Comparison of ENCODE assay signal across 1 cellular context in the genomic region with DNA sequence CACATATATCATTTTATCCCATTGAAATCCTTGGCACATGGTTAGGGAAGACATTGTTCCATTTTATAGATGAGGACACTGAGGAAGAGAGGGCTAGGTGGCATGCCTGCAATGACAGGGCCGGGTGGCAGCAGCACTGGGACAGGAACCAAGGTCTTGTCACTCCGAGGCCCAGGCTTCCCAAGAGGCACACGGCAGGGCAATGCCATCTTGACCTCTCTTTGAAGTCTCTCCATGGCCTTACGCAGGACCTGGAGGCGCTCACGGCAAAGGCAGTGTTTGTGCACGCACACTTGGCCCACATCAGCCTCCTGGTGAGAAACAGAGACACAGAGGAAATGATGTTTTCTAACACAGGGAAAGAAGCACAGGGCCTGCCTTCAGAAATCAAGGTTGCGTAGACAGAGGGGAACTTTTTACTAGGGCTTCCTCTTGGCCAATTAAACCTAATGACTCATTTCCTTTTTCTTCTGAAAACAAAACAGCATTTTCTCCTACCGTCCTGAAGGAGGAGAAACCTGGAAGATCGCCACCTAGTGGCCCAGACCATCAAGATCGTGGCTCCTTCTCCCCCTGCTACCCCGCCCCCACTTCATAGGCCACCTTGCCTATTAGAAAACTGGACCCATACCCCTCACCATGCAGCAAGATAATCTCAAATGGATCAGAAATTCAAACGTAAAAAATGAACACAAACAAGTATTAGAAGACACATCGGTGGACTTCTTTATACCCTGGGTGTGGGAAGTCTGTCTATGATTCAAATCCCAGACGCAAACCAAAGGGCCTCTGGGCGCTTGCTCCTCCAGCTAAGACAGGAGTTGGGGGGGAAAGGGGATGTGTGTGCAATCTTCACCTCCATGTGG.
TF ChIP-seq lines count a peak whose summit lies in the region.

No MANE protein-coding gene starts in this region.

TF ChIP-seq in HEK293, 187 proteins besides CTCF, POLR2A, EP300 and RAD21 (continued from another document and continues in another):
- TF ChIP-seq ZNF16 (tag by site-specific recombination; IDR thresholded peaks at IDR 0.05; ENCODE audit: low read depth): no peak
- TF ChIP-seq ZFP37 (tag by site-specific recombination; IDR thresholded peaks at IDR 0.05): peak; percentile 50; the same call in 1 of the 2 replicates
- 0 out of 2 replicates have a peak, but pooled peaks have one; percentile 48 for TF ChIP-seq ZEB2 (tag by site-specific recombination; IDR thresholded peaks at IDR 0.05)
- TF ChIP-seq ZNF785 (tag by site-specific recombination; IDR thresholded peaks at IDR 0.05): no peak
- no peak for TF ChIP-seq ZNF266 (tag by site-specific recombination; IDR thresholded peaks at IDR 0.05; ENCODE audit: low read depth)
- TF ChIP-seq HOXD13 (CRISPR knock-in tag; IDR thresholded peaks at IDR 0.05; ENCODE audit: borderline replicate concordance): no peak
- TF ChIP-seq ZNF548 (tag by site-specific recombination; IDR thresholded peaks at IDR 0.05): no peak
- TF ChIP-seq ZBTB17 (tag by site-specific recombination; IDR thresholded peaks at IDR 0.05): 0 out of 2 replicates have a peak, but pooled peaks have one; percentile 34
- TF ChIP-seq RBAK (tag by site-specific recombination; IDR thresholded peaks at IDR 0.05): no peak
- TF ChIP-seq ZNF174 (tag by site-specific recombination; IDR thresholded peaks at IDR 0.05): no peak
- TF ChIP-seq, protein P1, sequence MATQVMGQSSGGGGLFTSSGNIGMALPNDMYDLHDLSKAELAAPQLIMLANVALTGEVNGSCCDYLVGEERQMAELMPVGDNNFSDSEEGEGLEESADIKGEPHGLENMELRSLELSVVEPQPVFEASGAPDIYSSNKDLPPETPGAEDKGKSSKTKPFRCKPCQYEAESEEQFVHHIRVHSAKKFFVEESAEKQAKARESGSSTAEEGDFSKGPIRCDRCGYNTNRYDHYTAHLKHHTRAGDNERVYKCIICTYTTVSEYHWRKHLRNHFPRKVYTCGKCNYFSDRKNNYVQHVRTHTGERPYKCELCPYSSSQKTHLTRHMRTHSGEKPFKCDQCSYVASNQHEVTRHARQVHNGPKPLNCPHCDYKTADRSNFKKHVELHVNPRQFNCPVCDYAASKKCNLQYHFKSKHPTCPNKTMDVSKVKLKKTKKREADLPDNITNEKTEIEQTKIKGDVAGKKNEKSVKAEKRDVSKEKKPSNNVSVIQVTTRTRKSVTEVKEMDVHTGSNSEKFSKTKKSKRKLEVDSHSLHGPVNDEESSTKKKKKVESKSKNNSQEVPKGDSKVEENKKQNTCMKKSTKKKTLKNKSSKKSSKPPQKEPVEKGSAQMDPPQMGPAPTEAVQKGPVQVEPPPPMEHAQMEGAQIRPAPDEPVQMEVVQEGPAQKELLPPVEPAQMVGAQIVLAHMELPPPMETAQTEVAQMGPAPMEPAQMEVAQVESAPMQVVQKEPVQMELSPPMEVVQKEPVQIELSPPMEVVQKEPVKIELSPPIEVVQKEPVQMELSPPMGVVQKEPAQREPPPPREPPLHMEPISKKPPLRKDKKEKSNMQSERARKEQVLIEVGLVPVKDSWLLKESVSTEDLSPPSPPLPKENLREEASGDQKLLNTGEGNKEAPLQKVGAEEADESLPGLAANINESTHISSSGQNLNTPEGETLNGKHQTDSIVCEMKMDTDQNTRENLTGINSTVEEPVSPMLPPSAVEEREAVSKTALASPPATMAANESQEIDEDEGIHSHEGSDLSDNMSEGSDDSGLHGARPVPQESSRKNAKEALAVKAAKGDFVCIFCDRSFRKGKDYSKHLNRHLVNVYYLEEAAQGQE (tag by site-specific recombination; IDR thresholded peaks at IDR 0.05): no peak
- TF ChIP-seq, protein P2, sequence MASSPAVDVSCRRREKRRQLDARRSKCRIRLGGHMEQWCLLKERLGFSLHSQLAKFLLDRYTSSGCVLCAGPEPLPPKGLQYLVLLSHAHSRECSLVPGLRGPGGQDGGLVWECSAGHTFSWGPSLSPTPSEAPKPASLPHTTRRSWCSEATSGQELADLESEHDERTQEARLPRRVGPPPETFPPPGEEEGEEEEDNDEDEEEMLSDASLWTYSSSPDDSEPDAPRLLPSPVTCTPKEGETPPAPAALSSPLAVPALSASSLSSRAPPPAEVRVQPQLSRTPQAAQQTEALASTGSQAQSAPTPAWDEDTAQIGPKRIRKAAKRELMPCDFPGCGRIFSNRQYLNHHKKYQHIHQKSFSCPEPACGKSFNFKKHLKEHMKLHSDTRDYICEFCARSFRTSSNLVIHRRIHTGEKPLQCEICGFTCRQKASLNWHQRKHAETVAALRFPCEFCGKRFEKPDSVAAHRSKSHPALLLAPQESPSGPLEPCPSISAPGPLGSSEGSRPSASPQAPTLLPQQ (tag by site-specific recombination; IDR thresholded peaks at IDR 0.05): no peak
- TF ChIP-seq KLF10 (tag by site-specific recombination; IDR thresholded peaks at IDR 0.05): no peak
- no peak for TF ChIP-seq ZNF747 (tag by site-specific recombination; IDR thresholded peaks at IDR 0.05)
- no peak for TF ChIP-seq BCL11B (tag by site-specific recombination; IDR thresholded peaks at IDR 0.05; ENCODE audit: low read depth)
- TF ChIP-seq ZNF561 (tag by site-specific recombination; IDR thresholded peaks at IDR 0.05; ENCODE audit: borderline replicate concordance): no peak
- peak; percentile 59; the same call in 1 of the 2 replicates for TF ChIP-seq TCF7L2 (IDR thresholded peaks at IDR 0.05; ENCODE audit: borderline replicate concordance, low read depth, low read length)
- peak; percentile 28; the same call in 1 of the 2 replicates for TF ChIP-seq YY1 (tag by site-specific recombination; IDR thresholded peaks at IDR 0.05)
- TF ChIP-seq ZNF580 (tag by site-specific recombination; IDR thresholded peaks at IDR 0.05): 0 out of 2 replicates have a peak, but pooled peaks have one; percentile 60
- no peak for TF ChIP-seq ZNF521 (tag by site-specific recombination; IDR thresholded peaks at IDR 0.05)
- peak; percentile 51 for TF ChIP-seq ZNF654 (tag by site-specific recombination; IDR thresholded peaks at IDR 0.05; ENCODE audit: low read depth)
- no peak for TF ChIP-seq ZNF626 (tag by site-specific recombination; IDR thresholded peaks at IDR 0.05)
- TF ChIP-seq ZNF341 (tag by site-specific recombination; IDR thresholded peaks at IDR 0.05; ENCODE audit: low read depth): no peak
- TF ChIP-seq ZNF510 (tag by site-specific recombination; IDR thresholded peaks at IDR 0.05; ENCODE audit: insufficient replicate concordance): no peak
- TF ChIP-seq ZNF239 (tag by site-specific recombination; IDR thresholded peaks at IDR 0.05): no peak
- no peak for TF ChIP-seq SALL2 (tag by site-specific recombination; IDR thresholded peaks at IDR 0.05; ENCODE audit: borderline replicate concordance)
- TF ChIP-seq ZNF501 (tag by site-specific recombination; IDR thresholded peaks at IDR 0.05): 0 out of 2 replicates have a peak, but pooled peaks have one; percentile 38
- no peak for TF ChIP-seq ZNF48 (tag by site-specific recombination; IDR thresholded peaks at IDR 0.05)
- TF ChIP-seq ZSCAN23 (tag by site-specific recombination; IDR thresholded peaks at IDR 0.05): no peak
- no peak for TF ChIP-seq SCRT2 (tag by site-specific recombination; IDR thresholded peaks at IDR 0.05)
- no peak for TF ChIP-seq SCRT1 (tag by site-specific recombination; IDR thresholded peaks at IDR 0.05; ENCODE audit: borderline replicate concordance)
- TF ChIP-seq ZNF530 (tag by site-specific recombination; IDR thresholded peaks at IDR 0.05; ENCODE audit: low read depth): no peak
- no peak for TF ChIP-seq IKZF3 (tag by site-specific recombination; IDR thresholded peaks at IDR 0.05)
- TF ChIP-seq ZNF837 (tag by site-specific recombination; IDR thresholded peaks at IDR 0.05): no peak
- TF ChIP-seq, protein P3, sequence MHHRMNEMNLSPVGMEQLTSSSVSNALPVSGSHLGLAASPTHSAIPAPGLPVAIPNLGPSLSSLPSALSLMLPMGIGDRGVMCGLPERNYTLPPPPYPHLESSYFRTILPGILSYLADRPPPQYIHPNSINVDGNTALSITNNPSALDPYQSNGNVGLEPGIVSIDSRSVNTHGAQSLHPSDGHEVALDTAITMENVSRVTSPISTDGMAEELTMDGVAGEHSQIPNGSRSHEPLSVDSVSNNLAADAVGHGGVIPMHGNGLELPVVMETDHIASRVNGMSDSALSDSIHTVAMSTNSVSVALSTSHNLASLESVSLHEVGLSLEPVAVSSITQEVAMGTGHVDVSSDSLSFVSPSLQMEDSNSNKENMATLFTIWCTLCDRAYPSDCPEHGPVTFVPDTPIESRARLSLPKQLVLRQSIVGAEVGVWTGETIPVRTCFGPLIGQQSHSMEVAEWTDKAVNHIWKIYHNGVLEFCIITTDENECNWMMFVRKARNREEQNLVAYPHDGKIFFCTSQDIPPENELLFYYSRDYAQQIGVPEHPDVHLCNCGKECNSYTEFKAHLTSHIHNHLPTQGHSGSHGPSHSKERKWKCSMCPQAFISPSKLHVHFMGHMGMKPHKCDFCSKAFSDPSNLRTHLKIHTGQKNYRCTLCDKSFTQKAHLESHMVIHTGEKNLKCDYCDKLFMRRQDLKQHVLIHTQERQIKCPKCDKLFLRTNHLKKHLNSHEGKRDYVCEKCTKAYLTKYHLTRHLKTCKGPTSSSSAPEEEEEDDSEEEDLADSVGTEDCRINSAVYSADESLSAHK (tag by site-specific recombination; IDR thresholded peaks at IDR 0.05): 0 out of 2 replicates have a peak, but pooled peaks have one; percentile 36
- TF ChIP-seq, protein P4, sequence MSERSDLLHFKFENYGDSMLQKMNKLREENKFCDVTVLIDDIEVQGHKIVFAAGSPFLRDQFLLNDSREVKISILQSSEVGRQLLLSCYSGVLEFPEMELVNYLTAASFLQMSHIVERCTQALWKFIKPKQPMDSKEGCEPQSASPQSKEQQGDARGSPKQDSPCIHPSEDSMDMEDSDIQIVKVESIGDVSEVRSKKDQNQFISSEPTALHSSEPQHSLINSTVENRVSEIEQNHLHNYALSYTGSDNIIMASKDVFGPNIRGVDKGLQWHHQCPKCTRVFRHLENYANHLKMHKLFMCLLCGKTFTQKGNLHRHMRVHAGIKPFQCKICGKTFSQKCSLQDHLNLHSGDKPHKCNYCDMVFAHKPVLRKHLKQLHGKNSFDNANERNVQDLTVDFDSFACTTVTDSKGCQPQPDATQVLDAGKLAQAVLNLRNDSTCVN (tag by site-specific recombination; optimal IDR thresholded peaks at IDR 0.05): peak; percentile 13
- TF ChIP-seq ZNF664 (tag by site-specific recombination; IDR thresholded peaks at IDR 0.05): no peak
- no peak for TF ChIP-seq ZNF544 (tag by site-specific recombination; IDR thresholded peaks at IDR 0.05)
- TF ChIP-seq, protein P5, sequence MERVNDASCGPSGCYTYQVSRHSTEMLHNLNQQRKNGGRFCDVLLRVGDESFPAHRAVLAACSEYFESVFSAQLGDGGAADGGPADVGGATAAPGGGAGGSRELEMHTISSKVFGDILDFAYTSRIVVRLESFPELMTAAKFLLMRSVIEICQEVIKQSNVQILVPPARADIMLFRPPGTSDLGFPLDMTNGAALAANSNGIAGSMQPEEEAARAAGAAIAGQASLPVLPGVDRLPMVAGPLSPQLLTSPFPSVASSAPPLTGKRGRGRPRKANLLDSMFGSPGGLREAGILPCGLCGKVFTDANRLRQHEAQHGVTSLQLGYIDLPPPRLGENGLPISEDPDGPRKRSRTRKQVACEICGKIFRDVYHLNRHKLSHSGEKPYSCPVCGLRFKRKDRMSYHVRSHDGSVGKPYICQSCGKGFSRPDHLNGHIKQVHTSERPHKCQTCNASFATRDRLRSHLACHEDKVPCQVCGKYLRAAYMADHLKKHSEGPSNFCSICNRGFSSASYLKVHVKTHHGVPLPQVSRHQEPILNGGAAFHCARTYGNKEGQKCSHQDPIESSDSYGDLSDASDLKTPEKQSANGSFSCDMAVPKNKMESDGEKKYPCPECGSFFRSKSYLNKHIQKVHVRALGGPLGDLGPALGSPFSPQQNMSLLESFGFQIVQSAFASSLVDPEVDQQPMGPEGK (tag by site-specific recombination; IDR thresholded peaks at IDR 0.05): peak; percentile 39; the same call in 1 of the 2 replicates
- TF ChIP-seq ZNF670 (tag by site-specific recombination; IDR thresholded peaks at IDR 0.05; ENCODE audit: low read depth): no peak
- TF ChIP-seq BCL11A (tag by site-specific recombination; IDR thresholded peaks at IDR 0.05; ENCODE audit: low read depth): no peak
- no peak for TF ChIP-seq ZNF19 (tag by site-specific recombination; IDR thresholded peaks at IDR 0.05; ENCODE audit: low read depth)
- TF ChIP-seq ZNF677 (tag by site-specific recombination; IDR thresholded peaks at IDR 0.05): no peak
- TF ChIP-seq ZSCAN16 (tag by site-specific recombination; IDR thresholded peaks at IDR 0.05): no peak
- no peak for TF ChIP-seq MYNN (tag by site-specific recombination; IDR thresholded peaks at IDR 0.05; ENCODE audit: borderline replicate concordance)
- no peak for TF ChIP-seq SP3 (tag by site-specific recombination; IDR thresholded peaks at IDR 0.05)
- no peak for TF ChIP-seq KLF7 (tag by site-specific recombination; IDR thresholded peaks at IDR 0.05; ENCODE audit: borderline replicate concordance)
- peak; percentile 84 for TF ChIP-seq ZBTB11 (tag by site-specific recombination; conservative IDR thresholded peaks at IDR 0.05; ENCODE audit: low read depth)
- TF ChIP-seq ZNF169 (tag by site-specific recombination; IDR thresholded peaks at IDR 0.05): no peak
- TF ChIP-seq ZNF76 (tag by site-specific recombination; IDR thresholded peaks at IDR 0.05; ENCODE audit: borderline replicate concordance, low read depth): no peak
- no peak for TF ChIP-seq REPIN1 (tag by site-specific recombination; IDR thresholded peaks at IDR 0.05; ENCODE audit: low read depth)
- TF ChIP-seq GLIS1 (tag by site-specific recombination; IDR thresholded peaks at IDR 0.05): no peak
